In genomic region chr12:93572712-93573551, GRCh38 we compare ENCODE assay signal across 1 cellular context.
TF ChIP-seq lines count a peak whose summit lies in the region.

No MANE protein-coding gene starts in this region.

TF ChIP-seq in K562, 482 proteins besides CTCF, POLR2A, EP300 and RAD21 (continued from another document and continues in another):
- TF ChIP-seq MTF1 (CRISPR knock-in tag; IDR thresholded peaks at IDR 0.05; ENCODE audit: borderline replicate concordance) = no peak
- TF ChIP-seq ZNF24 (IDR thresholded peaks at IDR 0.05) = no peak
- TF ChIP-seq ZNF707 (CRISPR knock-in tag; conservative IDR thresholded peaks at IDR 0.05) = no peak
- no peak for TF ChIP-seq CEBPZ (IDR thresholded peaks at IDR 0.05; ENCODE audit: borderline replicate concordance, low read depth, low read length)
- TF ChIP-seq ILK (tag; IDR thresholded peaks at IDR 0.05; ENCODE audit: borderline replicate concordance, low read depth) = no peak
- TF ChIP-seq THRAP3 (IDR thresholded peaks at IDR 0.05; ENCODE audit: borderline replicate concordance) = no peak
- TF ChIP-seq DLX4 (CRISPR knock-in tag; IDR thresholded peaks at IDR 0.05) = no peak
- TF ChIP-seq HNRNPUL1 (IDR thresholded peaks at IDR 0.05; ENCODE audit: low read length) = no peak
- no peak for TF ChIP-seq CREB1 (IDR thresholded peaks at IDR 0.05)
- no peak for TF ChIP-seq CREB1 (CRISPR knock-in tag; IDR thresholded peaks at IDR 0.05)
- no peak for TF ChIP-seq FOXM1 (IDR thresholded peaks at IDR 0.05; ENCODE audit: low read depth)
- TF ChIP-seq FOXM1 (CRISPR knock-in tag; IDR thresholded peaks at IDR 0.05; ENCODE audit: low read depth) = no peak
- TF ChIP-seq E4F1 (CRISPR knock-in tag; IDR thresholded peaks at IDR 0.05; ENCODE audit: borderline replicate concordance) = no peak
- TF ChIP-seq ATF7 (IDR thresholded peaks at IDR 0.05) = no peak
- TF ChIP-seq ZNF121 (CRISPR knock-in tag; conservative IDR thresholded peaks at IDR 0.05) = no peak
- peak; percentile 29; the same call in 1 of the 2 replicates for TF ChIP-seq CXXC5 (CRISPR knock-in tag; IDR thresholded peaks at IDR 0.05)
- TF ChIP-seq ZNF165 (CRISPR knock-in tag; IDR thresholded peaks at IDR 0.05; ENCODE audit: borderline replicate concordance) = no peak
- TF ChIP-seq SMARCC2 (IDR thresholded peaks at IDR 0.05; ENCODE audit: low read depth) = no peak
- no peak for TF ChIP-seq MEF2D (tag; conservative IDR thresholded peaks at IDR 0.05; ENCODE audit: low read depth)
- no peak for TF ChIP-seq HEY1 (CRISPR knock-in tag; IDR thresholded peaks at IDR 0.05; ENCODE audit: borderline replicate concordance)
- TF ChIP-seq GATAD2B (IDR thresholded peaks at IDR 0.05; ENCODE audit: borderline replicate concordance) = no peak
- no peak for TF ChIP-seq RBM14 (IDR thresholded peaks at IDR 0.05; ENCODE audit: borderline replicate concordance, insufficient read depth, low read depth, low read length)
- TF ChIP-seq ZNF592 (IDR thresholded peaks at IDR 0.05) = no peak; the same call in 1 of the 2 replicates
- TF ChIP-seq FOXO4 (CRISPR knock-in tag; IDR thresholded peaks at IDR 0.05) = no peak
- TF ChIP-seq MCM5 (IDR thresholded peaks at IDR 0.05; ENCODE audit: low read depth) = no peak
- no peak for TF ChIP-seq SRSF9 (IDR thresholded peaks at IDR 0.05; ENCODE audit: borderline replicate concordance, low read depth, low read length)
- 0 out of 2 replicates have a peak, but pooled peaks have one; percentile 32 for TF ChIP-seq GTF2E2 (tag; IDR thresholded peaks at IDR 0.05)
- TF ChIP-seq RBM15 (IDR thresholded peaks at IDR 0.05; ENCODE audit: insufficient read depth, low read length) = no peak
- no peak for TF ChIP-seq HMGXB4 (CRISPR knock-in tag; IDR thresholded peaks at IDR 0.05)
- TF ChIP-seq MTA1 (IDR thresholded peaks at IDR 0.05; ENCODE audit: borderline replicate concordance) = no peak
- no peak for TF ChIP-seq TCF3 (CRISPR knock-in tag; IDR thresholded peaks at IDR 0.05)
- no peak for TF ChIP-seq NBN (IDR thresholded peaks at IDR 0.05; ENCODE audit: low read depth)
- TF ChIP-seq MAX (CRISPR knock-in tag; IDR thresholded peaks at IDR 0.05) = no peak; the same call in 1 of the 2 replicates
- no peak for TF ChIP-seq SMAD3 (CRISPR knock-in tag; conservative IDR thresholded peaks at IDR 0.05)
- TF ChIP-seq PATZ1 (CRISPR knock-in tag; IDR thresholded peaks at IDR 0.05; ENCODE audit: borderline replicate concordance) = no peak
- no peak for TF ChIP-seq HDAC2 (IDR thresholded peaks at IDR 0.05)
- no peak for TF ChIP-seq FIP1L1 (IDR thresholded peaks at IDR 0.05; ENCODE audit: low read depth, low read length, poor library complexity, severe bottlenecking)
- TF ChIP-seq RUNX1 (IDR thresholded peaks at IDR 0.05; ENCODE audit: low read depth) = 0 out of 2 replicates have a peak, but pooled peaks have one; percentile 35
- no peak for TF ChIP-seq ZNF174 (CRISPR knock-in tag; IDR thresholded peaks at IDR 0.05)
- TF ChIP-seq ZNF436 (CRISPR knock-in tag; IDR thresholded peaks at IDR 0.05) = no peak
- TF ChIP-seq PTTG1 (tag; IDR thresholded peaks at IDR 0.05; ENCODE audit: low read depth) = no peak
- TF ChIP-seq MYC (IDR thresholded peaks at IDR 0.05; ENCODE audit: low read depth, low read length) = no peak
- no peak; the same call in 1 of the 2 replicates for TF ChIP-seq MYC (CRISPR knock-in tag; IDR thresholded peaks at IDR 0.05; ENCODE audit: borderline replicate concordance, low read depth)
- no peak for TF ChIP-seq RBM39 (optimal IDR thresholded peaks at IDR 0.05; ENCODE audit: low read depth, low read length)
- no peak for TF ChIP-seq ETV1 (tag; conservative IDR thresholded peaks at IDR 0.05; ENCODE audit: low read depth)
- no peak; a peak in 1 of 6 replicates for TF ChIP-seq ZBTB11 (CRISPR knock-in tag; IDR thresholded peaks at IDR 0.05)
- TF ChIP-seq RFX7 (CRISPR knock-in tag; IDR thresholded peaks at IDR 0.05) = no peak
